Comparison of ENCODE assay signal across 1 cellular context in genomic region chr10:3516626-3517255, GRCh38.
TF ChIP-seq lines count a peak whose summit lies in the region.

No MANE protein-coding gene starts in this region.

TF ChIP-seq in endothelial cell of umbilical vein, 7 proteins besides CTCF, POLR2A, EP300 and RAD21 (continued from another document):
- TF ChIP-seq EZH2 (IDR thresholded peaks at IDR 0.05; ENCODE audit: borderline replicate concordance, low read depth, low read length, severe bottlenecking) (no peak), MYC (IDR thresholded peaks at IDR 0.05; ENCODE audit: low read depth, low read length) (no peak)
TF ChIP-seq in endothelial cell of umbilical vein: peak in this region for 0.
